In the genomic region with DNA sequence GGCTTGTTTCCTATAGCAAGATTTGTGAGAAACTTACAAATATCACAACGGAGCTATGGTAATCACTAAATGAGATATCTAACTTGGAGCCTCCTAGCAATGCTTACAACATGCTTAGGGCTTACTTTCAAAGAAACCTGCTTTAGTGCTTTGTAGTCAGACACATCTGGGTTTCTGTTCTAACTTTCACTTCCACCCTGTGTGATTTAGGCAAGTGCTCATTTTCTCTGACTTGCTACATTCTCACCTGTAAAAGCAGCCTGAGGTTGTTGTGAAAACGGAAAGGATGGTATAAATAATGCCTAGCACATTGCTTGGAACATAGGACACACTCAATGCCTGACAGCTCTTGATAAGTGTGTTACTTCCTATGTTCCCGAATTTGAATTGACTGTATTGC, we compare ENCODE assay signal across 1 cellular context.
TF ChIP-seq lines count a peak whose summit lies in the region.

No MANE protein-coding gene starts in this region.

TF ChIP-seq in HepG2, 621 proteins besides CTCF, POLR2A, EP300 and RAD21 (continued from another document):
- TF ChIP-seq, protein P1, sequence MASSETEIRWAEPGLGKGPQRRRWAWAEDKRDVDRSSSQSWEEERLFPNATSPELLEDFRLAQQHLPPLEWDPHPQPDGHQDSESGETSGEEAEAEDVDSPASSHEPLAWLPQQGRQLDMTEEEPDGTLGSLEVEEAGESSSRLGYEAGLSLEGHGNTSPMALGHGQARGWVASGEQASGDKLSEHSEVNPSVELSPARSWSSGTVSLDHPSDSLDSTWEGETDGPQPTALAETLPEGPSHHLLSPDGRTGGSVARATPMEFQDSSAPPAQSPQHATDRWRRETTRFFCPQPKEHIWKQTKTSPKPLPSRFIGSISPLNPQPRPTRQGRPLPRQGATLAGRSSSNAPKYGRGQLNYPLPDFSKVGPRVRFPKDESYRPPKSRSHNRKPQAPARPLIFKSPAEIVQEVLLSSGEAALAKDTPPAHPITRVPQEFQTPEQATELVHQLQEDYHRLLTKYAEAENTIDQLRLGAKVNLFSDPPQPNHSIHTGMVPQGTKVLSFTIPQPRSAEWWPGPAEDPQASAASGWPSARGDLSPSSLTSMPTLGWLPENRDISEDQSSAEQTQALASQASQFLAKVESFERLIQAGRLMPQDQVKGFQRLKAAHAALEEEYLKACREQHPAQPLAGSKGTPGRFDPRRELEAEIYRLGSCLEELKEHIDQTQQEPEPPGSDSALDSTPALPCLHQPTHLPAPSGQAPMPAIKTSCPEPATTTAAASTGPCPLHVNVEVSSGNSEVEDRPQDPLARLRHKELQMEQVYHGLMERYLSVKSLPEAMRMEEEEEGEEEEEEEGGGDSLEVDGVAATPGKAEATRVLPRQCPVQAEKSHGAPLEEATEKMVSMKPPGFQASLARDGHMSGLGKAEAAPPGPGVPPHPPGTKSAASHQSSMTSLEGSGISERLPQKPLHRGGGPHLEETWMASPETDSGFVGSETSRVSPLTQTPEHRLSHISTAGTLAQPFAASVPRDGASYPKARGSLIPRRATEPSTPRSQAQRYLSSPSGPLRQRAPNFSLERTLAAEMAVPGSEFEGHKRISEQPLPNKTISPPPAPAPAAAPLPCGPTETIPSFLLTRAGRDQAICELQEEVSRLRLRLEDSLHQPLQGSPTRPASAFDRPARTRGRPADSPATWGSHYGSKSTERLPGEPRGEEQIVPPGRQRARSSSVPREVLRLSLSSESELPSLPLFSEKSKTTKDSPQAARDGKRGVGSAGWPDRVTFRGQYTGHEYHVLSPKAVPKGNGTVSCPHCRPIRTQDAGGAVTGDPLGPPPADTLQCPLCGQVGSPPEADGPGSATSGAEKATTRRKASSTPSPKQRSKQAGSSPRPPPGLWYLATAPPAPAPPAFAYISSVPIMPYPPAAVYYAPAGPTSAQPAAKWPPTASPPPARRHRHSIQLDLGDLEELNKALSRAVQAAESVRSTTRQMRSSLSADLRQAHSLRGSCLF (CRISPR knock-in tag; IDR thresholded peaks at IDR 0.05; ENCODE audit: borderline replicate concordance): no peak
- TF ChIP-seq NONO (IDR thresholded peaks at IDR 0.05) (no peak), NONO (CRISPR knock-in tag; conservative IDR thresholded peaks at IDR 0.05) (no peak), FOXK1 (CRISPR knock-in tag; IDR thresholded peaks at IDR 0.05; ENCODE audit: borderline replicate concordance, low read depth) (no peak)
- TF ChIP-seq, protein P2, sequence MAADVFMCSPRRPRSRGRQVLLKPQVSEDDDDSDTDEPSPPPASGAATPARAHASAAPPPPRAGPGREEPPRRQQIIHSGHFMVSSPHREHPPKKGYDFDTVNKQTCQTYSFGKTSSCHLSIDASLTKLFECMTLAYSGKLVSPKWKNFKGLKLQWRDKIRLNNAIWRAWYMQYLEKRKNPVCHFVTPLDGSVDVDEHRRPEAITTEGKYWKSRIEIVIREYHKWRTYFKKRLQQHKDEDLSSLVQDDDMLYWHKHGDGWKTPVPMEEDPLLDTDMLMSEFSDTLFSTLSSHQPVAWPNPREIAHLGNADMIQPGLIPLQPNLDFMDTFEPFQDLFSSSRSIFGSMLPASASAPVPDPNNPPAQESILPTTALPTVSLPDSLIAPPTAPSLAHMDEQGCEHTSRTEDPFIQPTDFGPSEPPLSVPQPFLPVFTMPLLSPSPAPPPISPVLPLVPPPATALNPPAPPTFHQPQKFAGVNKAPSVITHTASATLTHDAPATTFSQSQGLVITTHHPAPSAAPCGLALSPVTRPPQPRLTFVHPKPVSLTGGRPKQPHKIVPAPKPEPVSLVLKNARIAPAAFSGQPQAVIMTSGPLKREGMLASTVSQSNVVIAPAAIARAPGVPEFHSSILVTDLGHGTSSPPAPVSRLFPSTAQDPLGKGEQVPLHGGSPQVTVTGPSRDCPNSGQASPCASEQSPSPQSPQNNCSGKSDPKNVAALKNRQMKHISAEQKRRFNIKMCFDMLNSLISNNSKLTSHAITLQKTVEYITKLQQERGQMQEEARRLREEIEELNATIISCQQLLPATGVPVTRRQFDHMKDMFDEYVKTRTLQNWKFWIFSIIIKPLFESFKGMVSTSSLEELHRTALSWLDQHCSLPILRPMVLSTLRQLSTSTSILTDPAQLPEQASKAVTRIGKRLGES (CRISPR knock-in tag; IDR thresholded peaks at IDR 0.05; ENCODE audit: borderline replicate concordance): no peak
